1 cellular context compared by ENCODE assay signal in the genomic region with DNA sequence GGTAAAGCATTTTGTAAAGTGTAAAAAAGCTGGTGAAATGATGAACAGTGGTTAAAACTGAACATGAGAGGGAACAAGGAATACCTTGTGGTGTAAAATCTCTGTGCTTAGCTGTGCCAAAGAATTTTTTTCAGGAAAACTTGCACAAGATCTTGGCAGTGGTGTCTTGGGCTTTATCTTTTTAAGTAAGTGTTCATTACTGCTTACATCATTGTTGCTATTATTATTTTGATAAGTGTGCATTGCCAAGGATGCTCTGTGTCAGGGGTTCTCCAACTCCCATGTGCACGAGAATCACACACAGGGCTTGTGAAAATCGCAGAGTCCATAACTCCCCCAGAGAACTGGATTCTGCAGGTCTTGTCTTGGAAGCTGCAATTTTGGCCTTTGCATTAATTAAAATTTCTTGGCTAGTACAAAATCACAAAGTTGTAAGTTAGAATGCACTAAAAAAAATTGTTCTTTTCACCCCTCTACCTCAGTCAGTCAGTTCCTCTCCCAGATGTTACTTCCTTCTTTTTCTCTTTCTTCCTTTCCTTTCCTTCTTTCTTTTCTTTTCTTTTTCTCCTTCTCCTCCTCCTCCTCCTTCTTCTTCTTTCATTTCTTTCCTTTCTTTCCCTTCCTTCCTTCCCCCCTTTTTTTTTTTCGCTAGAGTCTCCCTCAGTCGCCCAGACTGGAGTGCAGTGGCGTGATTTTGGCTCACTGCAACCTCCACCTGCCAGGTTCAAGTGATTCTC.
TF ChIP-seq lines count a peak whose summit lies in the region.

No MANE protein-coding gene starts in this region.

TF ChIP-seq in HEK293, 187 proteins besides CTCF, POLR2A, EP300 and RAD21:
- TF ChIP-seq ZNF175 (tag by site-specific recombination; IDR thresholded peaks at IDR 0.05) (no peak), PRDM6 (tag by site-specific recombination; IDR thresholded peaks at IDR 0.05) (0 out of 2 replicates have a peak, but pooled peaks have one; percentile 40), ZNF549 (tag by site-specific recombination; IDR thresholded peaks at IDR 0.05) (no peak), ZNF423 (tag by site-specific recombination; IDR thresholded peaks at IDR 0.05) (no peak), RBAK (tag by site-specific recombination; IDR thresholded peaks at IDR 0.05) (no peak), ZNF366 (tag by site-specific recombination; conservative IDR thresholded peaks at IDR 0.05) (peak; percentile 65), ZNF701 (tag by site-specific recombination; IDR thresholded peaks at IDR 0.05) (no peak), ZNF433 (tag by site-specific recombination; IDR thresholded peaks at IDR 0.05; ENCODE audit: low read depth) (no peak), ZNF146 (tag by site-specific recombination; IDR thresholded peaks at IDR 0.05) (no peak)
- TF ChIP-seq, protein P1, sequence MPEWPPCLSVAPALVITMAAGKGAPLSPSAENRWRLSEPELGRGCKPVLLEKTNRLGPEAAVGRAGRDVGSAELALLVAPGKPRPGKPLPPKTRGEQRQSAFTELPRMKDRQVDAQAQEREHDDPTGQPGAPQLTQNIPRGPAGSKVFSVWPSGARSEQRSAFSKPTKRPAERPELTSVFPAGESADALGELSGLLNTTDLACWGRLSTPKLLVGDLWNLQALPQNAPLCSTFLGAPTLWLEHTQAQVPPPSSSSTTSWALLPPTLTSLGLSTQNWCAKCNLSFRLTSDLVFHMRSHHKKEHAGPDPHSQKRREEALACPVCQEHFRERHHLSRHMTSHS (tag by site-specific recombination; IDR thresholded peaks at IDR 0.05), result no peak
